Comparison of ENCODE assay signal across 8 cellular contexts in genomic region chr7:24821045-24821853, GRCh38.
DNase-seq lines count a peak whose midpoint lies in the region; ATAC-seq lines count a peak whose summit lies in the region.

No MANE protein-coding gene starts in this region.

- ATAC-seq in GM19455 (IDR thresholded peaks at IDR 0.05; ENCODE audit: unreplicated experiment): peak; percentile 77
- ATAC-seq in HG03565 (IDR thresholded peaks at IDR 0.05; ENCODE audit: unreplicated experiment): peak; percentile 65

- DNase-seq in COLO829 (ENCODE audit: low spot score) (peak; percentile 92), SW480 (ENCODE audit: low spot score) (peak; percentile 100), immature natural killer cell (peak; percentile 76 to 77 (median 76)), middle frontal gyrus (ENCODE audit: extremely low spot score, low spot score) (no peak)
- DNase-seq in activated naive CD8-positive, alpha-beta T cell treated with anti-CD3 and anti-CD28 coated beads, Interleukin-2, amount 50 U/mL, for 16 hours (ENCODE audit: low read depth, low spot score): peak; percentile 46
- peak; percentile 34 to 65 (median 59) for DNase-seq in stimulated activated CD4-positive, alpha-beta T cell treated with anti-CD3 and anti-CD28 coated beads, TNF-alpha, amount 100 ng/mL, for 4 hours (ENCODE audit: low read depth in 3 of 3)

- no peaks in the 10 kb centered on the region for H3K9me3 Mint-ChIP-seq in immature natural killer cell

- peaks cover 12 to 23% (median 16%) of the 10 kb centered on the region in 3 donors for H3K36me3 Mint-ChIP-seq in immature natural killer cell

- peaks cover 47 to 57% of the 10 kb centered on the region in 2 donors for H3K4me1 Mint-ChIP-seq in immature natural killer cell

- peak overlapping the region; percentile 78 to 89 (median 82) for H3K4me3 Mint-ChIP-seq in immature natural killer cell

- peaks cover 0 to 10% (median 0%) of the 10 kb centered on the region in 3 donors for H3K27me3 Mint-ChIP-seq in immature natural killer cell (ENCODE audit: low read depth in 3 of 3)

- peak overlapping the region; percentile 97 to 99 (median 98) for H3K27ac Mint-ChIP-seq in immature natural killer cell
